In genomic region chr5:170254056-170254455, GRCh38 we compare ENCODE assay signal across 8 cellular contexts. TPM values are rescaled to one million over a fixed set of nuclear protein-coding genes. Genes with fewer than 3 reads are reported as not detected.
DNase-seq lines count a peak whose midpoint lies in the region; ATAC-seq and TF ChIP-seq lines count a peak whose summit lies in the region.

No MANE protein-coding gene starts in this region.

- DNase-seq in activated T-cell treated with anti-CD3 and anti-CD28 coated beads for 24 hours (ENCODE audit: low read depth) (peak; percentile 62), natural killer cell (no peak), GM19238 (ENCODE audit: insufficient read length, low spot score) (no peak), NCI-H1417 (lab: John Stamatoyannopoulos, UW) (no peak), SHP77 treated with DMSO at 0.1 percent for 48 hours (lab: John Stamatoyannopoulos, UW) (no peak), NCI-H2196 (lab: John Stamatoyannopoulos, UW; ENCODE audit: unreplicated experiment) (no peak)

- intact Hi-C loops in natural killer cell (cut with micrococcal nuclease), result loop anchor here (2.0 kb wide), 1 partner anchor 25 kb away; no protein-coding TSS in a partner anchor

- no peaks in the 10 kb centered on the region for H3K27me3 Mint-ChIP-seq in natural killer cell (ENCODE audit: low read depth in 2 of 2)

- peak overlapping the region; percentile 73 to 84 for H3K27ac Mint-ChIP-seq in natural killer cell

- H3K4me3 Mint-ChIP-seq in natural killer cell, result no peak overlapping the region

- peak; percentile 98 for ATAC-seq in GM19452 (IDR thresholded peaks at IDR 0.05; ENCODE audit: unreplicated experiment)
- ATAC-seq in HG03354 (IDR thresholded peaks at IDR 0.05; ENCODE audit: poor library complexity, severe bottlenecking, unreplicated experiment), result peak; percentile 98
- ATAC-seq in natural killer cell, result peak; percentile 83 to 91 (median 85)

- no peaks in the 10 kb centered on the region for H3K9me3 Mint-ChIP-seq in natural killer cell

- H3K4me1 Mint-ChIP-seq in natural killer cell, result peaks cover 48 to 64% of the 10 kb centered on the region in 2 donors

- H3K36me3 Mint-ChIP-seq in natural killer cell, result peaks cover 58% of the 10 kb centered on the region

- TF ChIP-seq CTCF in natural killer cell (IDR thresholded peaks at IDR 0.05), result no peak

RNA-seq across cellular contexts. Expression of gene C5orf58, which starts 21.3 kb away (rescaled TPM):
- total RNA-seq in natural killer cell, result not detected

RNA-seq across cellular contexts. Expression of gene LCP2, which starts 43.5 kb away (rescaled TPM):
- 100 to 1,000 TPM; 376 to 488 (median 450) TPM for total RNA-seq in natural killer cell
